Comparison of ENCODE assay signal across 8 cellular contexts in the genomic region with DNA sequence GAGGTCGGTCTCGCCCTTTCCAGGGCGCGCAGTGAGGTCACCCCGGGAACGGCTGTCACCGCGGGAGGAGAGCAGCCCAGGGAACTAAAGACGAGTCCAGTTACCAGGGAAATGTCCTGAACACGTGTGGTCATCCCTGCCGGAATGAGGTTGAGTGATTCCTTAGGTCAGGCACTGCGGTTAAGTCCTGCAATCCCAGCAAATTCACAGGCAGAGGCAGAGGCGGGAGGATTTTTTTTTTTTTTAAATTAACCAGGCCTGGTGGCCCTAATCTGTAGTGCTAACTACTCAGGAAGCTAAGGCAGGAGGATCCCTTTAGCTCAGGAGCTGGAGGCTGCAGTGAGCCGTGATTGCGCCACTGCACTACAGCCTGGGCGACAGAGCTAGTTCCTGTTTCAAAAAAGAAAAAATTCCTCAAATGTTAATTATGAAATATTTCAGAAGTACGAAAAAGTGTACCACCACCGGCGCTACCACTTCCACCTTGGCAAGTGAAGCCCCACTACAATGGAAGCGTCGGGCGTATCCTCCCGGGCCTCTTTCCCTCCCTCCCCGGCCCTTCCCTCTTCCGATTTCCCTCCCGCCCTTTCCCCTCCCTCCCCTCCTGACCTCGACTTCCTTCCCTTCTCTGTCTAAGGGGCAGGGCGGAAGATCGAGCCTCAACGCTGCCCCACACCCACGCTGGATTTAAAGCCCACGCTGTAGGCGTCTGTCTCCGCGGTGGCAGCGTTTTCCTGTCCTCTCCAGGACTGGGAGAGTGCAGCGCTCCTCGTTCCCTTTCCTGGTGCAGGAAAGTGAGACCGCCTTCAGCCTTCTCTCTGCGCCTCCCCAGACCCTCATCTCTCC. TPM values are rescaled to one million over a fixed set of nuclear protein-coding genes. Genes with fewer than 3 reads are reported as not detected.
A peak's percentile ranks its signal among the peaks of the same experiment; 100 is the strongest.
DNase-seq lines count a peak whose midpoint lies in the region; ATAC-seq and TF ChIP-seq lines count a peak whose summit lies in the region.

No MANE protein-coding gene starts in this region.

- peak overlapping the region; percentile 24 for H3K4me3 ChIP-seq in colonic mucosa

- peaks cover 0 to 19% (median 0%) of the 10 kb centered on the region in 3 donors for H3K9me3 Mint-ChIP-seq in T-cell
- no peaks in the 10 kb centered on the region for H3K9me3 Mint-ChIP-seq in stimulated activated memory B cell treated with anti-CD40 and anti-IgM and Interleukin-4, amounts not matched to agents 10 μg/mL and 1 μg/mL and 100 μg/mL, for 72 hours

- H3K27me3 Mint-ChIP-seq in T-cell = no peaks in the 10 kb centered on the region
- no peaks in the 10 kb centered on the region for H3K27me3 Mint-ChIP-seq in stimulated activated memory B cell treated with anti-CD40 and anti-IgM and Interleukin-4, amounts not matched to agents 10 μg/mL and 1 μg/mL and 100 μg/mL, for 72 hours

- no peaks in the 10 kb centered on the region for H3K36me3 ChIP-seq in colonic mucosa

- intact Hi-C loops in colonic mucosa (cut with DNase I) = no loop called here

- H3K4me1 Mint-ChIP-seq in T-cell = peaks cover 36 to 57% (median 51%) of the 10 kb centered on the region in 3 donors
- peaks cover 46% of the 10 kb centered on the region for H3K4me1 Mint-ChIP-seq in stimulated activated memory B cell treated with anti-CD40 and anti-IgM and Interleukin-4, amounts not matched to agents 10 μg/mL and 1 μg/mL and 100 μg/mL, for 72 hours

- H3K9ac ChIP-seq in colonic mucosa (ENCODE audit: low read depth in 2 of 2, low read length in 2 of 2) = peak overlapping the region; percentile 24 to 29

- peak overlapping the region; percentile 85 to 94 (median 89) for H3K4me3 Mint-ChIP-seq in T-cell
- peak overlapping the region; percentile 92 for H3K4me3 Mint-ChIP-seq in stimulated activated memory B cell treated with anti-CD40 and anti-IgM and Interleukin-4, amounts not matched to agents 10 μg/mL and 1 μg/mL and 100 μg/mL, for 72 hours

- TF ChIP-seq CTCF in colonic mucosa (IDR thresholded peaks at IDR 0.05) = no peak

- H3K4me1 ChIP-seq in colonic mucosa = no peaks in the 10 kb centered on the region

- peak; percentile 16 for DNase-seq in NCI-H1694 treated with DMSO at 0.1 percent for 48 hours (lab: John Stamatoyannopoulos, UW)
- no peak for DNase-seq in NCI-H1694 (lab: John Stamatoyannopoulos, UW)
- DNase-seq in T-cell = peak in 17 of 34 experiments; percentile 3 to 39 (median 16)
- peak; percentile 62 for DNase-seq in colonic mucosa
- DNase-seq in NCI-H82 treated with DMSO at 0.1 percent for 48 hours (lab: John Stamatoyannopoulos, UW; ENCODE audit: unreplicated experiment) = no peak

- peak; percentile 48 to 76 (median 72) for ATAC-seq in T-cell (replicated peaks in 1 of 4)
- peak; percentile 61 for ATAC-seq in stimulated activated memory B cell treated with anti-CD40 and anti-IgM and Interleukin-4, amounts not matched to agents 10 μg/mL and 1 μg/mL and 100 μg/mL, for 72 hours
- ATAC-seq in GM21786 (IDR thresholded peaks at IDR 0.05; ENCODE audit: unreplicated experiment) = no peak

- CTCF ChIA-PET in T-cell (lab: Charles Lee) = interaction anchor here (0.7 to 1.9 kb wide), 3 partner anchors 12 to 186 kb away, joined by 4 to 7 read pairs (median 5); no protein-coding TSS in a partner anchor

- POLR2A ChIA-PET in T-cell (lab: Charles Lee) = interaction anchor here in 1 of 2 donors (0.6 to 1.0 kb wide), 4 partner anchors 40 to 232 kb away, joined by 3 to 4 read pairs (median 4); partner anchors contain the start of gene PEX12

- no peaks in the 10 kb centered on the region for H3K36me3 Mint-ChIP-seq in T-cell
- no peaks in the 10 kb centered on the region for H3K36me3 Mint-ChIP-seq in stimulated activated memory B cell treated with anti-CD40 and anti-IgM and Interleukin-4, amounts not matched to agents 10 μg/mL and 1 μg/mL and 100 μg/mL, for 72 hours

- H3K27ac ChIP-seq in colonic mucosa = peak overlapping the region; percentile 53
- H3K27ac ChIP-seq in layer of hippocampus (ENCODE audit: low read depth, low read length) = peak overlapping the region; percentile 30

- no peaks in the 10 kb centered on the region for H3K9me3 ChIP-seq in colonic mucosa

- peak overlapping the region; percentile 75 to 87 for H3K27ac Mint-ChIP-seq in T-cell
- peak overlapping the region; percentile 94 for H3K27ac Mint-ChIP-seq in stimulated activated memory B cell treated with anti-CD40 and anti-IgM and Interleukin-4, amounts not matched to agents 10 μg/mL and 1 μg/mL and 100 μg/mL, for 72 hours

- peaks cover 4% of the 10 kb centered on the region for H3K27me3 ChIP-seq in colonic mucosa
- H3K27me3 ChIP-seq in layer of hippocampus (ENCODE audit: control insufficient read depth, insufficient read depth, low read length) = peaks cover 4% of the 10 kb centered on the region

RNA-seq across cellular contexts. Expression of gene SLFN11, which starts 27.3 kb away (rescaled TPM):
- total RNA-seq in T-cell (10 to 100 TPM; 22.2 to 43.2 (median 31.0) TPM), colonic mucosa (1 to 10 TPM; 3.6 to 9.1 TPM)

Comparison
In these comparisons a context has a peak if more than half of its experiments do, and no peak if none do; other contexts are left out.
1. DNase-seq: peak in NCI-H1694 treated with DMSO at 0.1 percent for 48 hours (single experiment) and colonic mucosa (single experiment); none in NCI-H1694 (single experiment) and NCI-H82 treated with DMSO at 0.1 percent for 48 hours (single experiment).